ENCODE assay signal across 8 cellular contexts in genomic region chr4:55386073-55386472, GRCh38. TPM values are rescaled to one million over a fixed set of nuclear protein-coding genes. Genes with fewer than 3 reads are reported as not detected.
DNase-seq lines count a peak whose midpoint lies in the region; ATAC-seq, FAIRE-seq and TF ChIP-seq lines count a peak whose summit lies in the region.

No MANE protein-coding gene starts in this region.

- H3K18ac ChIP-seq in H1 (ENCODE audit: extremely low read depth, low read length), result no peak overlapping the region

- no peaks in the 10 kb centered on the region for H3K23me2 ChIP-seq in H1 (ENCODE audit: low read depth, low read length)

- H3K9me3 ChIP-seq in Karpas-422 (ENCODE audit: low read length), result no peaks in the 10 kb centered on the region
- no peaks in the 10 kb centered on the region for H3K9me3 ChIP-seq in H1 (ENCODE audit: insufficient read depth in 2 of 2, low read depth in 1 of 2, low read length in 1 of 2)
- H3K9me3 ChIP-seq in left ventricle myocardium inferior (replicated peaks), result no peaks in the 10 kb centered on the region

- no peaks in the 10 kb centered on the region for H3K4me1 ChIP-seq in Karpas-422 (ENCODE audit: low read length)
- H3K4me1 ChIP-seq in H1 (replicated peaks in 1 of 4; ENCODE audit: control insufficient read depth in 3 of 4, insufficient read depth in 4 of 4, low read length in 3 of 4), result no peaks in the 10 kb centered on the region
- no peaks in the 10 kb centered on the region for H3K4me1 ChIP-seq in left ventricle myocardium inferior

- H2BK5ac ChIP-seq in H1 (ENCODE audit: low read depth, low read length), result no peak overlapping the region

- H3K36me3 ChIP-seq in Karpas-422 (ENCODE audit: insufficient read depth, low read length), result no peaks in the 10 kb centered on the region
- H3K36me3 ChIP-seq in H1 (ENCODE audit: control insufficient read depth in 2 of 4, insufficient read depth in 4 of 4, low read length in 3 of 4), result no peaks in the 10 kb centered on the region
- H3K36me3 ChIP-seq in left ventricle myocardium inferior, result no peaks in the 10 kb centered on the region

- no peaks in the 10 kb centered on the region for H3K9me2 ChIP-seq in Karpas-422 (replicated peaks; ENCODE audit: insufficient read depth, low read length)

- H3K4me2 ChIP-seq in Karpas-422 (ENCODE audit: low read depth, low read length, poor library complexity, severe bottlenecking), result no peak overlapping the region
- H3K4me2 ChIP-seq in H1 (ENCODE audit: insufficient read depth in 1 of 2, low read depth in 2 of 2, low read length in 2 of 2), result no peak overlapping the region; a peak in 1 of 4 replicates

- no peak overlapping the region for H4K91ac ChIP-seq in H1 (replicated peaks; ENCODE audit: insufficient read length, low read length)

- DNase-seq in EH (ENCODE audit: low read depth) (peak; percentile 56), Karpas-422 (peak; percentile 54), H1 (ENCODE audit: low read depth in 1 of 2, low spot score in 2 of 2) (no peak), omental fat pad (ENCODE audit: low spot score) (no peak), left ventricle myocardium inferior (no peak)
- no peak for DNase-seq in stimulated activated naive CD4-positive, alpha-beta T cell (lab: John Stamatoyannopoulos, UW)

- H3K56ac ChIP-seq in H1 (replicated peaks; ENCODE audit: insufficient read length, low read depth, low read length), result no peak overlapping the region

- no peak overlapping the region for H3K23ac ChIP-seq in H1 (ENCODE audit: insufficient read length)

- H3K4me3 ChIP-seq in Karpas-422 (ENCODE audit: low read length) (no peak overlapping the region), H1 (ENCODE audit: extremely low read depth in 1 of 4, insufficient read depth in 2 of 4, low read depth in 3 of 4, low read length in 4 of 4) (no peak overlapping the region), left ventricle myocardium inferior (no peak overlapping the region)

- no peaks in the 10 kb centered on the region for H3K79me2 ChIP-seq in Karpas-422 (ENCODE audit: low read length)
- no peaks in the 10 kb centered on the region for H3K79me2 ChIP-seq in H1 (ENCODE audit: control insufficient read depth in 1 of 2, insufficient read depth in 2 of 2, low read length in 2 of 2)

- peak in 1 of 2 experiments; percentile 35; a peak in 1 of 3 replicates for TF ChIP-seq POLR2A in H1 (IDR thresholded peaks at IDR 0.05; ENCODE audit: control extremely low read depth in 1 of 2, low read depth in 2 of 2, low read length in 2 of 2)

- POLR2A ChIA-PET in H1 (lab: Charles Lee; ENCODE audit: partially characterized antibody), result interaction anchor here (0.7 to 1.8 kb wide), 3 partner anchors 8 to 14 kb away, joined by 4 to 7 read pairs (median 5); partner anchors contain the start of gene TMEM165

- H3K4ac ChIP-seq in H1 (replicated peaks; ENCODE audit: insufficient read length, low read depth, low read length), result no peak overlapping the region

- CTCF ChIA-PET in H1 (lab: Charles Lee; ENCODE audit: partially characterized antibody), result interaction anchor here (0.8 to 2.3 kb wide), 3 partner anchors 22 to 39 kb away, joined by 3 to 5 read pairs (median 4); no protein-coding TSS in a partner anchor

- no peak overlapping the region for H2BK12ac ChIP-seq in H1 (ENCODE audit: low read depth, low read length)

- no peaks in the 10 kb centered on the region for H3K79me1 ChIP-seq in H1 (ENCODE audit: low read depth, low read length)

- H4K20me1 ChIP-seq in Karpas-422 (ENCODE audit: insufficient read depth, low read depth, low read length), result no peaks in the 10 kb centered on the region
- no peaks in the 10 kb centered on the region for H4K20me1 ChIP-seq in H1 (replicated peaks in 1 of 2; ENCODE audit: control insufficient read depth in 1 of 2, insufficient read depth in 2 of 2, low read length in 2 of 2)

- intact Hi-C loops in left ventricle myocardium inferior (cut with micrococcal nuclease), result no loop called here

- no peak overlapping the region for H3K14ac ChIP-seq in H1 (ENCODE audit: insufficient read length)

- ATAC-seq in GM21576 (IDR thresholded peaks at IDR 0.05; ENCODE audit: unreplicated experiment) (peak; percentile 75), omental fat pad (ENCODE audit: low FRiP score) (no peak), HG03460 (IDR thresholded peaks at IDR 0.05; ENCODE audit: unreplicated experiment) (no peak)

- no peak overlapping the region for H2BK120ac ChIP-seq in H1 (replicated peaks; ENCODE audit: low read depth, low read length)

- H2AK5ac ChIP-seq in H1 (ENCODE audit: low read depth, low read length), result no peak overlapping the region

- no peaks in the 10 kb centered on the region for H3K27me3 ChIP-seq in Karpas-422 (ENCODE audit: low read length)
- no peaks in the 10 kb centered on the region for H3K27me3 ChIP-seq in H1 (replicated peaks in 1 of 4; ENCODE audit: control insufficient read depth in 3 of 4, extremely low read depth in 1 of 4, insufficient read depth in 3 of 4, low read length in 3 of 4)
- no peaks in the 10 kb centered on the region for H3K27me3 ChIP-seq in left ventricle myocardium inferior (ENCODE audit: low read depth)

- H2AFZ ChIP-seq in Karpas-422 (ENCODE audit: low read length) (no peak overlapping the region), H1 (ENCODE audit: low read length) (peak overlapping the region; percentile 34; the same call in 1 of the 2 replicates)

- no peak overlapping the region for H2BK15ac ChIP-seq in H1 (ENCODE audit: low read length)

- no peak overlapping the region for H2BK20ac ChIP-seq in H1 (ENCODE audit: low read length)

- H4K8ac ChIP-seq in H1 (ENCODE audit: extremely low read depth, insufficient read depth, low read length), result peak overlapping the region; percentile 36; the same call in 1 of the 2 replicates

- H3K27ac ChIP-seq in Karpas-422 (ENCODE audit: low read length) (no peak overlapping the region), H1 (ENCODE audit: low read depth, low read length) (no peak overlapping the region), left ventricle myocardium inferior (replicated peaks) (no peak overlapping the region)

- peak overlapping the region; percentile 32 for H4K5ac ChIP-seq in H1 (ENCODE audit: insufficient read length, low read depth, low read length)

- TF ChIP-seq CTCF in H1 (IDR thresholded peaks at IDR 0.05; ENCODE audit: control extremely low read depth in 1 of 3, insufficient read depth in 1 of 3, low read depth in 1 of 3, low read length in 3 of 3), result no peak
- TF ChIP-seq CTCF in omental fat pad (IDR thresholded peaks at IDR 0.05), result no peak
- TF ChIP-seq CTCF in left ventricle myocardium inferior (IDR thresholded peaks at IDR 0.05; ENCODE audit: borderline replicate concordance), result no peak

- TF ChIP-seq EP300 in H1 (IDR thresholded peaks at IDR 0.05; ENCODE audit: borderline replicate concordance in 1 of 2, low read depth in 2 of 2, low read length in 2 of 2), result no peak

- H3K9ac ChIP-seq in Karpas-422 (ENCODE audit: low read length) (no peak overlapping the region), H1 (replicated peaks in 1 of 4; ENCODE audit: extremely low read depth in 1 of 4, low read depth in 3 of 4, low read length in 3 of 4) (no peak overlapping the region)

- TF ChIP-seq RAD21 in H1 (IDR thresholded peaks at IDR 0.05 in 1 of 2, conservative IDR thresholded peaks at IDR 0.05 in 1 of 2; ENCODE audit: low read depth in 2 of 2, low read length in 2 of 2), result no peak

- FAIRE-seq in H1 (lab: Jason Lieb, UNC), result peak; percentile 98

TF ChIP-seq in H1, 55 proteins besides CTCF, POLR2A, EP300 and RAD21 (continues in another document):
- TF ChIP-seq GABPA (IDR thresholded peaks at IDR 0.05; ENCODE audit: borderline replicate concordance, insufficient read depth, low read length) (no peak), RFX5 (IDR thresholded peaks at IDR 0.05; ENCODE audit: borderline replicate concordance, low read depth, low read length) (no peak), ATF3 (IDR thresholded peaks at IDR 0.05; ENCODE audit: insufficient read depth, low read depth, low read length) (no peak), MAFK (IDR thresholded peaks at IDR 0.05; ENCODE audit: low read depth, low read length) (no peak), NRF1 (IDR thresholded peaks at IDR 0.05; ENCODE audit: low read depth, low read length) (no peak), POU5F1 (IDR thresholded peaks at IDR 0.05; ENCODE audit: low read depth, low read length) (no peak), TEAD4 (IDR thresholded peaks at IDR 0.05; ENCODE audit: low read depth, low read length) (no peak), TBP (IDR thresholded peaks at IDR 0.05; ENCODE audit: low read depth, low read length) (peak; percentile 36; the same call in 1 of the 2 replicates), BACH1 (IDR thresholded peaks at IDR 0.05; ENCODE audit: low read length) (no peak)

RNA-seq across cellular contexts. Expression of gene TMEM165, which starts 9.7 kb away (rescaled TPM):
- total RNA-seq in Karpas-422 (2014; rRNA removed; shearing (Covaris generic); ENCODE audit: low replicate concordance), result 118 and 165 TPM in 2 replicates
- total RNA-seq in H1 (2021; fragmentation: NEBNext Ultra II Directional; extraction: Animal tissue kit (Norgen Biotek cat#: 25700)), result 77.7 and 85.5 TPM in 2 replicates
- 123 and 125 TPM in 2 replicates for polyA plus RNA-seq in H1 (2011; rRNA removed)
- polyA plus RNA-seq in H1 (2011; cell fraction: cytosol; rRNA removed), result 77.0 TPM
- 62.2 TPM for polyA plus RNA-seq in H1 (2011; cell fraction: nucleus; rRNA removed)
- 46.1 to 68.7 TPM (median 50.2 TPM) in 4 replicates for polyA plus RNA-seq in H1 (2012, experiment 1 of 2)
- polyA plus RNA-seq in H1 (2012, experiment 2 of 2), result 37.4 TPM
- 86.9 TPM for polyA plus RNA-seq in H1 (2013, experiment 1 of 2)
- polyA plus RNA-seq in H1 (2013, experiment 2 of 2), result 102 TPM
- 144 TPM in 2 replicates for polyA minus RNA-seq in H1 (2011; rRNA and poly(A)+ RNA removed)
- polyA minus RNA-seq in H1 (2011; cell fraction: cytosol; rRNA and poly(A)+ RNA removed), result 84.8 TPM
- 152 TPM for polyA minus RNA-seq in H1 (2011; cell fraction: nucleus; rRNA and poly(A)+ RNA removed)
- total RNA-seq in omental fat pad (100 to 1,000 TPM; 188 to 357 (median 243) TPM), left ventricle myocardium inferior (41.6 TPM)

RNA-seq across cellular contexts. Expression of gene SRD5A3, which starts 40.0 kb away (rescaled TPM):
- 15.6 and 25.7 TPM in 2 replicates for total RNA-seq in Karpas-422 (2014; rRNA removed; shearing (Covaris generic); ENCODE audit: low replicate concordance)
- 19.4 and 19.6 TPM in 2 replicates for total RNA-seq in H1 (2021; fragmentation: NEBNext Ultra II Directional; extraction: Animal tissue kit (Norgen Biotek cat#: 25700))
- 16.4 and 34.6 TPM in 2 replicates for polyA plus RNA-seq in H1 (2011; rRNA removed)
- 12.9 TPM for polyA plus RNA-seq in H1 (2011; cell fraction: cytosol; rRNA removed)
- 6.5 TPM for polyA plus RNA-seq in H1 (2011; cell fraction: nucleus; rRNA removed)
- polyA plus RNA-seq in H1 (2012, experiment 1 of 2), result 16.0 to 26.6 TPM (median 25.0 TPM) in 4 replicates
- 12.9 TPM for polyA plus RNA-seq in H1 (2012, experiment 2 of 2)
- polyA plus RNA-seq in H1 (2013, experiment 1 of 2), result 34.3 TPM
- polyA plus RNA-seq in H1 (2013, experiment 2 of 2), result 45.3 TPM
- polyA minus RNA-seq in H1 (2011; rRNA and poly(A)+ RNA removed), result 23.1 and 37.4 TPM in 2 replicates
- 8.6 TPM for polyA minus RNA-seq in H1 (2011; cell fraction: cytosol; rRNA and poly(A)+ RNA removed)
- polyA minus RNA-seq in H1 (2011; cell fraction: nucleus; rRNA and poly(A)+ RNA removed), result 5.8 TPM
- 10 to 100 TPM in 2 of 4 donors, 1 to 10 TPM in 2; 8.0 to 15.9 (median 9.9) TPM for total RNA-seq in omental fat pad
- total RNA-seq in left ventricle myocardium inferior, result 6.8 TPM

Comparison
In these comparisons a context has a peak if more than half of its experiments do, and no peak if none do; other contexts are left out.
1. DNase-seq: peak in EH (single experiment) and Karpas-422 (single experiment); none in H1 (0 of 2), omental fat pad (single experiment), stimulated activated naive CD4-positive, alpha-beta T cell (0 of 6) and left ventricle myocardium inferior (single experiment).